ENCODE assay signal across 21 cellular contexts in genomic region chr1:22159858-22160257, GRCh38. TPM values are rescaled to one million over a fixed set of nuclear protein-coding genes. Genes with fewer than 3 reads are reported as not detected.
"Had no signal": no experiment of that assay in that cellular context is flagged by ENCODE, and none has a peak within 500 bp of the region (broad histone marks: within the 10 kb centered on the region; RNA-seq: fewer than 3 reads in every experiment).

No MANE protein-coding gene starts in this region.

- DNase-seq: IMR-90, Karpas-422, KG1, MG63, NCI-H1092, NCI-H1105 treated with DMSO at 0.1 percent for 48 hours, NCI-H1417 treated with DMSO at 0.1 percent for 48 hours, NCI-H146, NCI-H1694 treated with DMSO at 0.1 percent for 48 hours, NCI-H1930, NCI-H2081, NCI-H2107, NCI-H2227 treated with DMSO at 0.1 percent for 48 hours, NCI-H526 treated with DMSO at 0.1 percent for 48 hours, NCI-H748 treated with DMSO at 0.1 percent for 48 hours, Right ventricle myocardium superior, RPMI8226, SIG-M5 had no signal

- H3K4me3 ChIP-seq: MG63 had no signal

- H3K9me3 ChIP-seq: MG63, SK-N-SH had no signal

- H3K36me3 ChIP-seq: MG63 had no signal

- H3K27me3 ChIP-seq: MG63 had no signal

- FAIRE-seq: HepG2, RCC 7860 had no signal

- H3K9ac ChIP-seq: SK-N-SH had no signal

RNA-seq across cellular contexts. Expression of gene WNT4, which starts 17.0 kb away (rescaled TPM):
- total RNA-seq: HepG2, IMR-90, Right ventricle myocardium superior had no signal
- polyA plus RNA-seq: HepG2, IMR-90 had no signal
